8 cellular contexts compared by ENCODE assay signal in genomic region chr19:57559404-57560025, GRCh38. TPM values are rescaled to one million over a fixed set of nuclear protein-coding genes. Genes with fewer than 3 reads are reported as not detected.
DNase-seq lines count a peak whose midpoint lies in the region; ATAC-seq and TF ChIP-seq lines count a peak whose summit lies in the region.

TSS of gene ZNF550 (minus strand) at chr19:57559863. CDS start at chr19:57559682, 181 bp downstream.

- no peak for TF ChIP-seq CTCF in OCI-LY7 (conservative IDR thresholded peaks at IDR 0.05; ENCODE audit: low read length)

- no peak within 1 kb of the TSS for H3K27ac ChIP-seq in OCI-LY7 (ENCODE audit: low read depth, low read length, poor library complexity, severe bottlenecking)
- peak within 1 kb of the TSS in 1 of 2 donors; percentile 12 for H3K27ac ChIP-seq in mucosa of rectum (ENCODE audit: low read depth in 2 of 2, low read length in 2 of 2)

- no peaks in the 10 kb centered on the region for H3K4me1 ChIP-seq in OCI-LY7 (ENCODE audit: insufficient read depth, low read length, poor library complexity, severe bottlenecking)
- H3K4me1 ChIP-seq in mucosa of rectum (ENCODE audit: control insufficient read depth in 2 of 2, insufficient read depth in 2 of 2, low read length in 2 of 2): peaks cover 6 to 10% of the 10 kb centered on the region in 2 donors

- peak within 1 kb of the TSS; percentile 83 for H3K4me2 ChIP-seq in OCI-LY7 (ENCODE audit: low read length)

- CTCF ChIA-PET in OCI-LY7 (lab: Charles Lee; ENCODE audit: unreplicated experiment): no interaction called here

- H3K36me3 ChIP-seq in OCI-LY7 (ENCODE audit: insufficient read depth, low read length) (peaks cover 12% of the 10 kb centered on the region), mucosa of rectum (ENCODE audit: control insufficient read depth in 2 of 2, insufficient read depth in 2 of 2, low read length in 2 of 2) (peaks cover 16 to 19% of the 10 kb centered on the region in 2 donors)

- POLR2A ChIA-PET in OCI-LY7 (lab: Charles Lee): no interaction called here

- H3K27me3 ChIP-seq in mucosa of rectum (ENCODE audit: control insufficient read depth in 2 of 2, insufficient read depth in 2 of 2, low read length in 2 of 2): no peaks in the 10 kb centered on the region

- TSS peak; percentile 79 for BruUV-seq in OCI-LY7 (replicated peaks; lab: Mats Ljungman, UMichigan)

- H3K9ac ChIP-seq in mucosa of rectum (ENCODE audit: low read depth in 1 of 2, low read length in 2 of 2): peak within 1 kb of the TSS; percentile 79 to 82

- H3K79me2 ChIP-seq in OCI-LY7 (ENCODE audit: insufficient read depth, low read depth, low read length): no peaks in the 10 kb centered on the region

- intact Hi-C loops in OCI-LY7 (cut with micrococcal nuclease; ENCODE audit: unreplicated experiment): no loop called here

- no peaks in the 10 kb centered on the region for H3K9me2 ChIP-seq in OCI-LY7 (ENCODE audit: insufficient read depth, low read length)

- peak within 1 kb of the TSS; percentile 66; the same call in 1 of the 2 replicates for H2AFZ ChIP-seq in OCI-LY7 (ENCODE audit: low read length)

- DNase-seq in D341Med (ENCODE audit: low spot score): peak; percentile 96
- peak; percentile 89 for DNase-seq in HuH-7 (ENCODE audit: low spot score)
- DNase-seq in OCI-LY7 (ENCODE audit: low spot score): peak; percentile 75
- DNase-seq in activated T-cell treated with anti-CD3 and anti-CD28 coated beads for 48 hours (ENCODE audit: low read depth): peak; percentile 82
- DNase-seq in erythroblast (lab: John Stamatoyannopoulos, UW): peak; percentile 92 to 93
- DNase-seq in stimulated activated CD8-positive, alpha-beta memory T cell treated with anti-CD3 and anti-CD28 coated beads, Interleukin-4, amount 100 ng/mL, for 24 hours (ENCODE audit: low read depth): peak; percentile 83

- peak; percentile 68 for TF ChIP-seq POLR2A in erythroblast (IDR thresholded peaks at IDR 0.05; ENCODE audit: low read length)

- no peaks in the 10 kb centered on the region for H4K20me1 ChIP-seq in OCI-LY7 (ENCODE audit: insufficient read depth, low read length)

- H3K4me3 ChIP-seq in OCI-LY7 (ENCODE audit: low read depth, low read length, poor library complexity, severe bottlenecking) (peak within 1 kb of the TSS; percentile 71), mucosa of rectum (ENCODE audit: low read length in 2 of 2) (peak within 1 kb of the TSS; percentile 88 to 89)

- ATAC-seq in GM21447 (IDR thresholded peaks at IDR 0.05; ENCODE audit: unreplicated experiment): peak; percentile 99

- H3K9me3 ChIP-seq in OCI-LY7 (ENCODE audit: low read length) (peaks cover 37% of the 10 kb centered on the region; the same call in 1 of the 2 replicates), mucosa of rectum (ENCODE audit: control insufficient read depth in 2 of 2, low read length in 2 of 2) (peaks cover 12 to 19% of the 10 kb centered on the region in 2 donors)

RNA-seq across cellular contexts. Expression of gene ZNF550, which starts in this region (rescaled TPM):
- 6.3 and 6.9 TPM in 2 replicates for total RNA-seq in OCI-LY7 (2014; rRNA removed; shearing (Covaris generic))
- 6.8 and 8.7 TPM in 2 replicates for total RNA-seq in OCI-LY7 (2022)
